27 cellular contexts compared by ENCODE assay signal in the genomic region with DNA sequence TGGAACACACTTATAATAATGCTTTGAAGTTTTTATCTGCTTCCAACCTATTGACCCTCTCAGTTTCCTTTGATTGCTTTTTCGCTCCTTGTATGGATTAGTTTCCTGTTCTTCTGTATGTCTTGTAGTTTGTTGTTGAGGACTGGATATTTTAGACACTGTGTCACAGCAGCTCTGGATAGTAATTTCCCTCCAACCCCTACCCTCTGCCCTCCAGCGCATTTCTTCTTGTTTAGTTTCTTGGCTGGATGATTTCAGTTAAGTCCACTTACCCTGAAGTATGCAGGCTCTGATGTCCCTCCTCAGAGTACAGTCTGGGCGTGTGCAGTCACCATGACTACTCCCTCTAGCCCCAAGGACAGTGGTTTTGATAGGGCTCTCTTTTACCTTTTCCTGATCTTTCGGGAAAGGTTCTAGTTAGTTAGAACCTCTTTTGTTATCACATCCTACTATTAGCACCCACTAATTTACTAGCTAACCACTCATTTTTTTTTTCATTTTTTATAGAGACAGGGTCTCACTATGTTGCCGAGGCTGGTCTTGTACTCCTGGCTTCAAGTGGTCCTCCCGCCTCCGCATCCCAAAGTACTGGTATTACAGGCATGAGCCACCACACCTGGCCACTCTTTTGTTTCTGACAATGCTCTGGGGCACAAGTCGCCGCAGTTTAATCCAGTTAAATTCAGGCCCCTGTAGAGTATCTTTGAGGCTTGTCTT. TPM values are rescaled to one million over a fixed set of nuclear protein-coding genes. Genes with fewer than 3 reads are reported as not detected.
"Had no signal": no experiment of that assay in that cellular context is flagged by ENCODE, and none has a peak within 500 bp of the region (broad histone marks: within the 10 kb centered on the region; RNA-seq: fewer than 3 reads in every experiment).

No MANE protein-coding gene starts in this region.

- DNase-seq: activated CD4-positive, alpha-beta T cell treated with anti-CD3 and anti-CD28 coated beads for 4 hours; activated CD4-positive, alpha-beta T cell treated with anti-CD3 and anti-CD28 coated beads, Interleukin-2, amount 50 U/mL, for 4 hours; activated CD4-positive, CD25-positive, alpha-beta regulatory T cell; activated naive CD4-positive, alpha-beta T cell; activated T-cell treated with anti-CD3 and anti-CD28 coated beads for 4 hours; activated T-cell treated with anti-CD3 and anti-CD28 coated beads, Interleukin-2, amount 50 U/mL, for 72 hours; brain microvascular endothelial cell; central memory CD4-positive, alpha-beta T cell; endodermal cell; esophagus squamous epithelium; foreskin melanocyte; heart right ventricle; left cardiac atrium; naive B cell; nucleus accumbens; psoas muscle; stimulated activated CD4-positive, alpha-beta T cell treated with anti-CD3 and anti-CD28 coated beads, Interleukin-2, amount 100 ng/mL, for 48 hours; stimulated activated naive CD4-positive, alpha-beta T cell treated with Interleukin-2 at 50 U/mL for 16 hours; T-cell; transverse colon had no signal

- H3K4me1 Mint-ChIP-seq: endodermal cell, mesothelial cell of epicardium, naive B cell, neural crest cell had no signal

- H3K4me3 ChIP-seq: esophagus squamous epithelium, heart right ventricle, psoas muscle, right atrium auricular region, transverse colon had no signal

- H3K27me3 ChIP-seq: brain microvascular endothelial cell, esophagus squamous epithelium, heart right ventricle, right atrium auricular region, transverse colon had no signal

- H3K9me3 ChIP-seq: esophagus squamous epithelium, psoas muscle, right atrium auricular region, transverse colon had no signal

- H3K4me1 ChIP-seq: esophagus squamous epithelium, heart right ventricle, parathyroid adenoma, psoas muscle, right atrium auricular region, transverse colon had no signal

- H3K27ac Mint-ChIP-seq: activated naive CD4-positive, alpha-beta T cell treated with anti-CD3 and anti-CD28 coated beads, Interleukin-2, amount 50 U/mL, for 72 hours; activated T-cell treated with anti-CD3 and anti-CD28 coated beads, Interleukin-2, amount 50 U/mL, for 72 hours; endodermal cell; mesothelial cell of epicardium; naive B cell; T-cell; T-helper 2 cell treated with Interferon-gamma antibody and Interleukin-4, amounts not matched to agents 5 μg/mL and 100 μg/mL, for 36 hours had no signal

- H2AFZ ChIP-seq: parathyroid adenoma had no signal

- H3K79me2 ChIP-seq: parathyroid adenoma had no signal

- H3K27ac ChIP-seq: brain microvascular endothelial cell, esophagus squamous epithelium, heart right ventricle, parathyroid adenoma, psoas muscle, right atrium auricular region, transverse colon had no signal

- H3K27me3 Mint-ChIP-seq: naive B cell, T-cell had no signal

- ATAC-seq: activated naive CD4-positive, alpha-beta T cell treated with anti-CD3 and anti-CD28 coated beads, Interleukin-2, amount 50 U/mL, for 72 hours; activated T-cell treated with anti-CD3 and anti-CD28 coated beads, Interleukin-2, amount 50 U/mL, for 72 hours; heart right ventricle; left cardiac atrium; psoas muscle; T-cell had no signal

- H3K4me3 Mint-ChIP-seq: activated T-cell treated with anti-CD3 and anti-CD28 coated beads, Interleukin-2, amount 50 U/mL, for 72 hours; endodermal cell; mesothelial cell of epicardium; naive B cell; neural crest cell; T-cell; T-helper 2 cell treated with Interferon-gamma antibody and Interleukin-4, amounts not matched to agents 5 μg/mL and 100 μg/mL, for 36 hours had no signal

- H3K9me3 Mint-ChIP-seq: endodermal cell; neural crest cell; T-helper 2 cell treated with Interferon-gamma antibody and Interleukin-4, amounts not matched to agents 5 μg/mL and 100 μg/mL, for 36 hours had no signal

RNA-seq across cellular contexts. Expression of gene LYG1, which starts 16.3 kb away (rescaled TPM):
- total RNA-seq: glomerular endothelial cell had no signal
